In genomic region chr10:80421369-80422220, GRCh38 we compare ENCODE assay signal across 10 cellular contexts. TPM values are rescaled to one million over a fixed set of nuclear protein-coding genes. Genes with fewer than 3 reads are reported as not detected.
DNase-seq lines count a peak whose midpoint lies in the region; ATAC-seq and TF ChIP-seq lines count a peak whose summit lies in the region.
"Had no signal": no experiment of that assay in that cellular context is flagged by ENCODE, and none has a peak within 500 bp of the region (broad histone marks: within the 10 kb centered on the region; RNA-seq: fewer than 3 reads in every experiment).

No MANE protein-coding gene starts in this region.

- no peak for TF ChIP-seq CTCF in mesothelial cell of epicardium (IDR thresholded peaks at IDR 0.05; ENCODE audit: unreplicated experiment)
- no peak for TF ChIP-seq CTCF in HFFc6 (IDR thresholded peaks at IDR 0.05)

- DNase-seq in mesothelial cell of epicardium (ENCODE audit: low spot score in 2 of 2, unreplicated experiment in 2 of 2) (no peak), DMS53 treated with DMSO at 0.1 percent for 48 hours (lab: John Stamatoyannopoulos, UW; ENCODE audit: unreplicated experiment) (no peak), midbrain (lab: John Stamatoyannopoulos, UW) (no peak), HFFc6 (no peak), activated gamma-delta T cell (lab: John Stamatoyannopoulos, UW) (no peak)
- DNase-seq: colonic mucosa, KBM-7 had no signal

- H3K4me1 Mint-ChIP-seq in mesothelial cell of epicardium, result peaks cover 38% of the 10 kb centered on the region
- H3K4me1 Mint-ChIP-seq in HFFc6 (ENCODE audit: low read depth), result no peaks in the 10 kb centered on the region

- H3K9me3 Mint-ChIP-seq in mesothelial cell of epicardium (no peaks in the 10 kb centered on the region), HFFc6 (no peaks in the 10 kb centered on the region)

- peak; percentile 85 for ATAC-seq in GM18907 (IDR thresholded peaks at IDR 0.05; ENCODE audit: unreplicated experiment)
- peak; percentile 93 for ATAC-seq in HG02623 (IDR thresholded peaks at IDR 0.05; ENCODE audit: unreplicated experiment)
- peak; percentile 94 for ATAC-seq in HG03565 (IDR thresholded peaks at IDR 0.05; ENCODE audit: unreplicated experiment)

- H3K27ac Mint-ChIP-seq in mesothelial cell of epicardium (peak overlapping the region; percentile 52), HFFc6 (no peak overlapping the region)

- H3K36me3 Mint-ChIP-seq in mesothelial cell of epicardium, result peaks cover 25% of the 10 kb centered on the region
- no peaks in the 10 kb centered on the region for H3K36me3 Mint-ChIP-seq in HFFc6 (ENCODE audit: low read depth)

- H3K27me3 Mint-ChIP-seq in mesothelial cell of epicardium (ENCODE audit: low read depth) (no peaks in the 10 kb centered on the region), HFFc6 (ENCODE audit: insufficient read depth) (peaks cover 30% of the 10 kb centered on the region)

- no peak overlapping the region for H3K4me3 Mint-ChIP-seq in mesothelial cell of epicardium
- no peak overlapping the region for H3K4me3 Mint-ChIP-seq in HFFc6

RNA-seq across cellular contexts. Expression of gene PRXL2A, which starts 13.2 kb away (rescaled TPM):
- total RNA-seq in mesothelial cell of epicardium, result 93.9 to 101 TPM (median 97.0 TPM) in 3 replicates
- total RNA-seq in HFFc6 (2021; fragmentation: NEBNext Ultra II Directional; extraction: Animal tissue kit (Norgen Biotek cat#: 25700)), result under 1 TPM in 3 of 6 experiments, not detected in 3; 0.15 to 0.52 (median 0.28) TPM

RNA-seq across cellular contexts. Expression of gene TSPAN14, which starts 32.5 kb away (rescaled TPM):
- total RNA-seq in mesothelial cell of epicardium, result 106 to 113 TPM (median 109 TPM) in 3 replicates
- 10 to 100 TPM; 72.9 to 96.2 (median 84.5) TPM for total RNA-seq in HFFc6 (2021; fragmentation: NEBNext Ultra II Directional; extraction: Animal tissue kit (Norgen Biotek cat#: 25700))

Comparison
In these comparisons a context has a peak if more than half of its experiments do, and no peak if none do; other contexts are left out.
1. RNA of gene PRXL2A, which starts 13.2 kb away (total RNA-seq): 93.9 to 101 TPM in mesothelial cell of epicardium; 0.15 to 0.52 TPM in HFFc6; every median in the first group is over 10 times any median in the second.
2. Peak in every context shown above with its lines, with median percentiles within 50 percentile points of each other: ATAC-seq.